21 cellular contexts compared by ENCODE assay signal in genomic region chr14:88209273-88209672, GRCh38.
DNase-seq lines count a peak whose midpoint lies in the region; ATAC-seq and TF ChIP-seq lines count a peak whose summit lies in the region.
"Had no signal": no experiment of that assay in that cellular context is flagged by ENCODE, and none has a peak within 500 bp of the region (broad histone marks: within the 10 kb centered on the region; RNA-seq: fewer than 3 reads in every experiment).

No MANE protein-coding gene starts in this region.

- H3K27ac ChIP-seq in OCI-LY3 (ENCODE audit: low read length) (peak overlapping the region; percentile 80), right lobe of liver (no peak overlapping the region)
- H3K27ac ChIP-seq: upper lobe of left lung had no signal

- peak overlapping the region; percentile 71 for H3K4me2 ChIP-seq in OCI-LY3 (ENCODE audit: low read length)

- H3K36me3 ChIP-seq in GM06990 (ENCODE audit: control insufficient read depth, insufficient read depth, low read length) = no peaks in the 10 kb centered on the region
- no peaks in the 10 kb centered on the region for H3K36me3 ChIP-seq in OCI-LY3 (replicated peaks; ENCODE audit: low read depth, low read length)
- no peaks in the 10 kb centered on the region for H3K36me3 ChIP-seq in right lobe of liver
- H3K36me3 ChIP-seq: upper lobe of left lung had no signal

- H3K9ac ChIP-seq in OCI-LY3 (ENCODE audit: low read length) = 0 out of 2 replicates have a peak overlapping the region, but pooled peaks have one; percentile 44

- no peaks in the 10 kb centered on the region for H3K27me3 ChIP-seq in GM06990 (replicated peaks; ENCODE audit: control insufficient read depth, insufficient read depth, low read length)
- peaks cover 8% of the 10 kb centered on the region; the same call in 1 of the 2 replicates for H3K27me3 ChIP-seq in OCI-LY3 (ENCODE audit: low read depth, low read length)
- no peaks in the 10 kb centered on the region for H3K27me3 ChIP-seq in right lobe of liver
- H3K27me3 ChIP-seq: upper lobe of left lung had no signal

- no peaks in the 10 kb centered on the region for H4K20me1 ChIP-seq in OCI-LY3 (ENCODE audit: insufficient read depth, low read length)

- H3K9me3 ChIP-seq in OCI-LY3 (ENCODE audit: insufficient read depth, low read length) (no peaks in the 10 kb centered on the region), right lobe of liver (no peaks in the 10 kb centered on the region)
- H3K9me3 ChIP-seq: upper lobe of left lung had no signal

- H3K4me3 ChIP-seq in GM06990 (replicated peaks; ENCODE audit: low read depth, low read length) (no peak overlapping the region), OCI-LY3 (ENCODE audit: low read length) (peak overlapping the region; percentile 67), right lobe of liver (no peak overlapping the region)
- H3K4me3 ChIP-seq: upper lobe of left lung had no signal

- ATAC-seq in GM19468 (IDR thresholded peaks at IDR 0.05; ENCODE audit: extremely low read depth, unreplicated experiment) = peak; percentile 30
- peak; percentile 86 for ATAC-seq in HG02884 (IDR thresholded peaks at IDR 0.05; ENCODE audit: unreplicated experiment)
- ATAC-seq in right lobe of liver = no peak
- ATAC-seq: activated CD8-positive, alpha-beta memory T cell treated with anti-CD3 and anti-CD28 coated beads, Interleukin-2, amount 10 ng/mL, durations not matched to agents 7 days and 5 days; stimulated activated naive CD8-positive, alpha-beta T cell treated with anti-CD3 and anti-CD28 coated beads, Interleukin-15, Interleukin-2, amounts not matched to agents 100 U/mL and 50 U/mL, for 24 hours; T-helper 17 cell had no signal

- TF ChIP-seq CTCF in GM06990 (IDR thresholded peaks at IDR 0.05; ENCODE audit: insufficient read depth, low read length, poor library complexity, severe bottlenecking) (no peak), OCI-LY3 (IDR thresholded peaks at IDR 0.05; ENCODE audit: low read depth, low read length) (no peak), right lobe of liver (IDR thresholded peaks at IDR 0.05) (no peak)

- H3K79me2 ChIP-seq in OCI-LY3 (ENCODE audit: low read length) = no peaks in the 10 kb centered on the region

- H3K4me1 ChIP-seq in OCI-LY3 (ENCODE audit: low read length) (peaks cover 43% of the 10 kb centered on the region), right lobe of liver (no peaks in the 10 kb centered on the region)
- H3K4me1 ChIP-seq: upper lobe of left lung had no signal

- 0 out of 2 replicates have a peak overlapping the region, but pooled peaks have one; percentile 38 for H2AFZ ChIP-seq in OCI-LY3 (ENCODE audit: low read depth, low read length)

- DNase-seq in GM06990 (ENCODE audit: extremely low read depth, insufficient read length) (peak; percentile 76), NCI-H1048 (lab: John Stamatoyannopoulos, UW) (no peak), right lobe of liver (no peak), HuH-7.5 (ENCODE audit: low spot score) (no peak), Ammon's horn (ENCODE audit: low spot score) (no peak)
- DNase-seq: activated CD4-positive, CD25-positive, alpha-beta regulatory T cell; activated CD8-positive, alpha-beta memory T cell treated with anti-CD3 and anti-CD28 coated beads, Interleukin-2, amount 10 ng/mL, durations not matched to agents 7 days and 5 days; activated effector memory CD4-positive, alpha-beta T cell treated with anti-CD3 and anti-CD28 coated beads, Interleukin-2, amount 50 U/mL, for 16 hours; CD4-positive, alpha-beta T cell; DMS79; hypothalamus; Kasumi-1; midbrain; NCI-H1436 treated with DMSO at 0.1 percent for 48 hours; NCI-H226; stimulated activated naive CD8-positive, alpha-beta T cell treated with anti-CD3 and anti-CD28 coated beads, Interleukin-15, Interleukin-2, amounts not matched to agents 100 U/mL and 50 U/mL, for 24 hours; T-helper 17 cell had no signal

- no peak for TF ChIP-seq POLR2A in right lobe of liver (IDR thresholded peaks at IDR 0.05)

- intact Hi-C loops in right lobe of liver (cut with DNase I) = no loop called here

- 26% methylated on average over 10 of the region's 17 CpGs for WGBS in right lobe of liver (ENCODE audit: insufficient coverage, low coverage, low lambda C conversion rate, missing lambda C conversion rate)

Comparison
In these comparisons a context has a peak if more than half of its experiments do, and no peak if none do; other contexts are left out.
1. ATAC-seq: peak in GM19468 (single experiment) and HG02884 (single experiment); none in right lobe of liver (0 of 4).